ENCODE assay signal across 9 cellular contexts in the genomic region with DNA sequence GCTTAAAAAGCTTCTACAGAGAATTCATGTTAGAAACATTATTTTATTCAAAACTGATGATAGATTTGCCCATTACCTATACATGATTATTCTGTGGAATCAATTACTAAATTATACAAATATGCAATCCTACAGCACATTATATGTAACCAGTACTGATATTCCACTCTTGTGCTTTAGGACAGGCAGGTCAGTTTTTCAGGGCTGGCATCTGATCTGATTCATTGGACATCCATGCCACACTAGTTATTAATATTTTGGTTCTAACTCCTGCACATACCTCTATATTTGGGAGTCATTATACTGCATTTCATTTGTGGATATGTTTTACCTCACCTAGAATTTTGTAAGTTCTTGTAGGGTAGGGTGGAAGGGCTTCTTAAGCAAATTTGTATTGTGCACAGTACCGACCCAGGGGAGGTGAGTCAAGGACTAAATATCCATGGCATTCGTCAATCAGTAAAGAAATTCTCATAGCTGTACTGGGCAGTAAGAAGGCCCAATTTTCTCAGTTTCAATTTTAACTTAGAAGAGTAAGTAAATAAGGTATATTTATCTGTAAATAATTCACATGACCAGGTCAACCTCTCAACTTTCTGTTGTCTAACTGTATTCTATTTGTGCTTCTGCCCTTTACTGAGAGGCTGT. TPM values are rescaled to one million over a fixed set of nuclear protein-coding genes. Genes with fewer than 3 reads are reported as not detected.
DNase-seq lines count a peak whose midpoint lies in the region; ATAC-seq, FAIRE-seq and TF ChIP-seq lines count a peak whose summit lies in the region.
"Had no signal": no experiment of that assay in that cellular context is flagged by ENCODE, and none has a peak within 500 bp of the region (broad histone marks: within the 10 kb centered on the region; RNA-seq: fewer than 3 reads in every experiment).

No MANE protein-coding gene starts in this region.

- no peak overlapping the region for H3K27ac Mint-ChIP-seq in stimulated activated naive CD8-positive, alpha-beta T cell treated with anti-CD3 and anti-CD28 coated beads, Interleukin-15, amount 100 ng/mL, for 72 hours
- H3K27ac Mint-ChIP-seq in T-cell, result no peak overlapping the region
- H3K27ac Mint-ChIP-seq: memory B cell had no signal

- H3K9me3 Mint-ChIP-seq in stimulated activated naive CD8-positive, alpha-beta T cell treated with anti-CD3 and anti-CD28 coated beads, Interleukin-15, amount 100 ng/mL, for 72 hours, result no peaks in the 10 kb centered on the region
- peaks cover 0 to 3% (median 0%) of the 10 kb centered on the region in 3 donors for H3K9me3 Mint-ChIP-seq in T-cell

- no peaks in the 10 kb centered on the region for H3K4me1 Mint-ChIP-seq in stimulated activated naive CD8-positive, alpha-beta T cell treated with anti-CD3 and anti-CD28 coated beads, Interleukin-15, amount 100 ng/mL, for 72 hours
- no peaks in the 10 kb centered on the region for H3K4me1 Mint-ChIP-seq in T-cell
- H3K4me1 Mint-ChIP-seq: memory B cell had no signal

- H3K4me1 ChIP-seq in pancreas, result peaks cover 0 to 17% (median 12%) of the 10 kb centered on the region in 3 donors

- CTCF ChIA-PET in RWPE1 (lab: Yijun Ruan, JAX), result interaction anchor here (0.5 to 0.6 kb wide), 2 partner anchors 10 to 20 kb away, joined by 3 to 4 read pairs; no protein-coding TSS in a partner anchor
- CTCF ChIA-PET in T-cell (lab: Charles Lee), result no interaction called here

- WGBS in pancreas, 2 donors, result 23 to 29% methylated on average over 2 of the region's 2 CpGs

- TF ChIP-seq CTCF in RWPE1 (conservative IDR thresholded peaks at IDR 0.05; ENCODE audit: low read depth) (no peak), pancreas (IDR thresholded peaks at IDR 0.05) (no peak)

- no peaks in the 10 kb centered on the region for H3K9me3 ChIP-seq in pancreas

- no peak overlapping the region for H3K4me3 ChIP-seq in pancreas

- no peak overlapping the region for H3K4me3 Mint-ChIP-seq in stimulated activated naive CD8-positive, alpha-beta T cell treated with anti-CD3 and anti-CD28 coated beads, Interleukin-15, amount 100 ng/mL, for 72 hours
- no peak overlapping the region for H3K4me3 Mint-ChIP-seq in T-cell
- H3K4me3 Mint-ChIP-seq: memory B cell had no signal

- H3K36me3 ChIP-seq in pancreas, result no peaks in the 10 kb centered on the region

- peak; percentile 91 for ATAC-seq in HG02973 (IDR thresholded peaks at IDR 0.05; ENCODE audit: unreplicated experiment)
- ATAC-seq in pancreas, result peak in 3 of 4 donors; percentile 41 to 73 (median 45)
- ATAC-seq in stimulated activated naive CD8-positive, alpha-beta T cell treated with anti-CD3 and anti-CD28 coated beads, Interleukin-15, amount 100 ng/mL, for 72 hours, result no peak
- no peak for ATAC-seq in T-cell (replicated peaks in 1 of 4)

- no peak overlapping the region for H3K27ac ChIP-seq in RWPE1
- H3K27ac ChIP-seq in pancreas, result no peak overlapping the region

- no peaks in the 10 kb centered on the region for H3K27me3 ChIP-seq in pancreas

- H3K36me3 Mint-ChIP-seq in T-cell, result no peaks in the 10 kb centered on the region
- H3K36me3 Mint-ChIP-seq: memory B cell had no signal

- intact Hi-C loops in pancreas (cut with DNase I), result no loop called here

- FAIRE-seq in GM19239 (lab: Jason Lieb, UNC) (no peak), pancreas (lab: Jason Lieb, UNC) (no peak)

- POLR2A ChIA-PET in RWPE1 (lab: Yijun Ruan, JAX; ENCODE audit: low non-redundant PET), result no interaction called here
- POLR2A ChIA-PET in T-cell (lab: Charles Lee), result no interaction called here

- peak; percentile 32 for DNase-seq in GM19239 (ENCODE audit: insufficient read length, low spot score)
- peak; percentile 76 for DNase-seq in RWPE1 (ENCODE audit: low spot score)
- DNase-seq in pancreas, result no peak
- no peak for DNase-seq in stimulated activated naive CD8-positive, alpha-beta T cell treated with anti-CD3 and anti-CD28 coated beads, Interleukin-15, amount 100 ng/mL, for 72 hours
- DNase-seq in DMS 273 treated with DMSO at 0.1 percent for 48 hours (lab: John Stamatoyannopoulos, UW), result no peak
- no peak for DNase-seq in T-cell
- no peak for DNase-seq in retina

- H3K27me3 Mint-ChIP-seq in stimulated activated naive CD8-positive, alpha-beta T cell treated with anti-CD3 and anti-CD28 coated beads, Interleukin-15, amount 100 ng/mL, for 72 hours, result peaks cover 27% of the 10 kb centered on the region
- peaks cover 1 to 4% of the 10 kb centered on the region in 2 donors for H3K27me3 Mint-ChIP-seq in T-cell

RNA-seq across cellular contexts. Expression of gene ELOVL7, which starts 33.5 kb away (rescaled TPM):
- 10 to 100 TPM in 2 of 6 donors, 1 to 10 TPM in 4; 6.1 to 11.1 (median 6.8) TPM for total RNA-seq in pancreas
- 1 to 10 TPM; 3.4 to 4.4 TPM for polyA plus RNA-seq in pancreas
- under 1 TPM; 0.13 to 0.70 (median 0.29) TPM for total RNA-seq in T-cell

Comparison
In these comparisons a context has a peak if more than half of its experiments do, and no peak if none do; other contexts are left out.
1. DNase-seq: peak in GM19239 (single experiment) and RWPE1 (single experiment); none in pancreas (0 of 6), stimulated activated naive CD8-positive, alpha-beta T cell treated with anti-CD3 and anti-CD28 coated beads, Interleukin-15, amount 100 ng/mL, for 72 hours (0 of 2), DMS 273 treated with DMSO at 0.1 percent for 48 hours (single experiment), T-cell (0 of 34) and retina (single experiment).
2. ATAC-seq: peak in HG02973 (single experiment) and pancreas (3 of 4); none in stimulated activated naive CD8-positive, alpha-beta T cell treated with anti-CD3 and anti-CD28 coated beads, Interleukin-15, amount 100 ng/mL, for 72 hours (single experiment) and T-cell (0 of 4).
3. RNA of gene ELOVL7, which starts 33.5 kb away (total RNA-seq): 6.1 to 11.1 TPM in pancreas; 0.13 to 0.70 TPM in T-cell; every median in the first group is over 4 times any median in the second.